ENCODE assay signal across 1 cellular context in the genomic region with DNA sequence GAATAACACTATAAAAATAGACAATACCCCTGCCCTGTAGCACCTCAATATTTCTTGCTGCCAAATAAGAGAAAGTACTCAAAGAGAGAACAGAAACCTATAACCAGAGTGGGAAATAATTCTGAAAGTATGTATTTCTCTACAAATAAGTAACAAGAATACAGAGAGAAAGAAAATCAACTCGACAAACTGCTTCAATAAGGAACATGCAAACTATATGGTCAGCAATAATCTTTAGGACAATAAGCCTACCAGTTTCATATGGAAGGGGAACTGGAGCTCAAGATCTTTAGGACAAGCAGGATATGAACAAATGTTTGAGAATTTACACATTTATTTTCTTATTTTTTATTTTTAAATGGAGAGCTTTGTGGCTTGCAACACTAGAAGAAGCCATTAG.
TF ChIP-seq lines count a peak whose summit lies in the region.

No MANE protein-coding gene starts in this region.

TF ChIP-seq in SK-N-SH, 30 proteins besides CTCF, POLR2A, EP300 and RAD21 (continued from another document):
- TF ChIP-seq, protein P1, sequence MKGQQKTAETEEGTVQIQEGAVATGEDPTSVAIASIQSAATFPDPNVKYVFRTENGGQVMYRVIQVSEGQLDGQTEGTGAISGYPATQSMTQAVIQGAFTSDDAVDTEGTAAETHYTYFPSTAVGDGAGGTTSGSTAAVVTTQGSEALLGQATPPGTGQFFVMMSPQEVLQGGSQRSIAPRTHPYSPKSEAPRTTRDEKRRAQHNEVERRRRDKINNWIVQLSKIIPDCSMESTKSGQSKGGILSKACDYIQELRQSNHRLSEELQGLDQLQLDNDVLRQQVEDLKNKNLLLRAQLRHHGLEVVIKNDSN (IDR thresholded peaks at IDR 0.05; ENCODE audit: borderline replicate concordance, low read depth), result no peak
- TF ChIP-seq YY1 (IDR thresholded peaks at IDR 0.05; ENCODE audit: low read depth) (no peak), TEAD4 (IDR thresholded peaks at IDR 0.05; ENCODE audit: borderline replicate concordance, insufficient read depth) (no peak), CHD2 (IDR thresholded peaks at IDR 0.05; ENCODE audit: low read length, partially characterized antibody) (no peak), FOXJ3 (CRISPR knock-in tag; IDR thresholded peaks at IDR 0.05) (no peak), RXRA (IDR thresholded peaks at IDR 0.05; ENCODE audit: borderline replicate concordance, low read depth) (no peak), NRF1 (IDR thresholded peaks at IDR 0.05; ENCODE audit: low read depth, low read length) (no peak), FOSL2 (IDR thresholded peaks at IDR 0.05; ENCODE audit: borderline replicate concordance, low read depth) (no peak), GATA2 (CRISPR knock-in tag; IDR thresholded peaks at IDR 0.05) (no peak)
- TF ChIP-seq, protein P2, sequence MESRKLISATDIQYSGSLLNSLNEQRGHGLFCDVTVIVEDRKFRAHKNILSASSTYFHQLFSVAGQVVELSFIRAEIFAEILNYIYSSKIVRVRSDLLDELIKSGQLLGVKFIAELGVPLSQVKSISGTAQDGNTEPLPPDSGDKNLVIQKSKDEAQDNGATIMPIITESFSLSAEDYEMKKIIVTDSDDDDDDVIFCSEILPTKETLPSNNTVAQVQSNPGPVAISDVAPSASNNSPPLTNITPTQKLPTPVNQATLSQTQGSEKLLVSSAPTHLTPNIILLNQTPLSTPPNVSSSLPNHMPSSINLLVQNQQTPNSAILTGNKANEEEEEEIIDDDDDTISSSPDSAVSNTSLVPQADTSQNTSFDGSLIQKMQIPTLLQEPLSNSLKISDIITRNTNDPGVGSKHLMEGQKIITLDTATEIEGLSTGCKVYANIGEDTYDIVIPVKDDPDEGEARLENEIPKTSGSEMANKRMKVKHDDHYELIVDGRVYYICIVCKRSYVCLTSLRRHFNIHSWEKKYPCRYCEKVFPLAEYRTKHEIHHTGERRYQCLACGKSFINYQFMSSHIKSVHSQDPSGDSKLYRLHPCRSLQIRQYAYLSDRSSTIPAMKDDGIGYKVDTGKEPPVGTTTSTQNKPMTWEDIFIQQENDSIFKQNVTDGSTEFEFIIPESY (IDR thresholded peaks at IDR 0.05; ENCODE audit: borderline replicate concordance, low read depth), result no peak
- TF ChIP-seq, protein P3, sequence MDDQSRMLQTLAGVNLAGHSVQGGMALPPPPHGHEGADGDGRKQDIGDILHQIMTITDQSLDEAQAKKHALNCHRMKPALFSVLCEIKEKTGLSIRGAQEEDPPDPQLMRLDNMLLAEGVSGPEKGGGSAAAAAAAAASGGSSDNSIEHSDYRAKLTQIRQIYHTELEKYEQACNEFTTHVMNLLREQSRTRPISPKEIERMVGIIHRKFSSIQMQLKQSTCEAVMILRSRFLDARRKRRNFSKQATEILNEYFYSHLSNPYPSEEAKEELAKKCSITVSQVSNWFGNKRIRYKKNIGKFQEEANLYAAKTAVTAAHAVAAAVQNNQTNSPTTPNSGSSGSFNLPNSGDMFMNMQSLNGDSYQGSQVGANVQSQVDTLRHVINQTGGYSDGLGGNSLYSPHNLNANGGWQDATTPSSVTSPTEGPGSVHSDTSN (IDR thresholded peaks at IDR 0.05), result no peak
